In the genomic region with DNA sequence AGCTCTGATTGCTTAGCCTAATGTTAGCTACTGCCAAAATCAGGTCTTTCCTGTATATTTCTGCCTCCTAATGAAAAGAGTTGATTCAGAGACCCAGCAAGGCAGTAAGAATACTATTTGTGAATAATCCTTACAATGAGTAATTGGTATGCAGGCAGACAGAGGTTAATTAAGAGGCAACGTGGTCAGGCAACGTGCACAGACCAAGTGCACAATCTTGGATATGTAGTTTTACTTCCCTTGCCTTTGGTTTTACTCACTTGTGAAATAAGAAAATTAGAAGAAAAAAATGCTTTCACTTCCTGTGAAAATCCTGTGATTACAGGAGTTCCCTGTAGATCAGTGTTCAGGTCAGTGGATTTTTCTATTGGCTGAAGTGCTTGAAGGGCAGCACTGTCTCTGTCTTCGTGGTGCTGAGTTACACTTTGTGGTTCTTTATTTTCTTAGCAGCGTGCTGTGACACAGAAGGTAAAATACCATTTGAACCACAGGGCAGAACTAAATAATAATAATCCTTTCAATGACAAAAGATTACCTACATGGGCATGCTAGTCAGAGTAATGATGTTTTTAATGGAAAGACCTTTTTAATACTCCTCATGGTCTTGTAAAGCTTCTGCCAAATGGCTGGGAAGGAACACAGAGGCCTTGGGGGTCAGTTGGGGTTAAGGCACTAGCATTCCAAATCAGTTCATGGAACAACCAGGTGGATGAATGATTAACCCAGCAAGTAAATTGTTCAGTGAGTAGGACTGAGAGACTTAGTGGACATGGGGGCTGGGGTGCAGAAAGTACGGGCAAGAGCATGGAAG, we compare ENCODE assay signal across 9 cellular contexts.
DNase-seq lines count a peak whose midpoint lies in the region; ATAC-seq and TF ChIP-seq lines count a peak whose summit lies in the region.
"Had no signal": no experiment of that assay in that cellular context is flagged by ENCODE, and none has a peak within 500 bp of the region (broad histone marks: within the 10 kb centered on the region; RNA-seq: fewer than 3 reads in every experiment).

No MANE protein-coding gene starts in this region.

- 70 to 74% methylated on average over 4 to 5 of the region's 5 CpGs for WGBS in ectodermal cell, 2 experiments

- DNase-seq in progenitor cell of endocrine pancreas (ENCODE audit: low spot score, unreplicated experiment) (no peak), SK-N-DZ (ENCODE audit: low spot score) (no peak), RWPE1 (ENCODE audit: low spot score) (no peak), GF-D8 (lab: John Stamatoyannopoulos, UW) (no peak), SHP77 treated with DMSO at 0.1 percent for 48 hours (lab: John Stamatoyannopoulos, UW) (no peak)

- TF ChIP-seq CTCF in progenitor cell of endocrine pancreas (IDR thresholded peaks at IDR 0.05; ENCODE audit: unreplicated experiment) (no peak), RWPE1 (conservative IDR thresholded peaks at IDR 0.05; ENCODE audit: low read depth) (no peak)

- CTCF ChIA-PET in RWPE1 (lab: Yijun Ruan, JAX): no interaction called here

- peak overlapping the region; percentile 97 for H3K27ac Mint-ChIP-seq in progenitor cell of endocrine pancreas
- H3K27ac Mint-ChIP-seq: activated naive CD4-positive, alpha-beta T cell treated with anti-CD3 and anti-CD28 coated beads, Interleukin-2, amount 50 U/mL, for 24 hours had no signal

- H3K27ac ChIP-seq in ectodermal cell (ENCODE audit: insufficient read depth, low read depth, low read length, poor library complexity, severe bottlenecking) (peak overlapping the region; percentile 84), RWPE1 (no peak overlapping the region)

- ATAC-seq in GM19043 (IDR thresholded peaks at IDR 0.05; ENCODE audit: low read depth, unreplicated experiment): peak; percentile 73
- ATAC-seq in HG03521 (IDR thresholded peaks at IDR 0.05; ENCODE audit: unreplicated experiment): peak; percentile 56

- H3K36me3 ChIP-seq in ectodermal cell (ENCODE audit: control insufficient read depth, insufficient read depth, low read length): no peaks in the 10 kb centered on the region

- no peak overlapping the region for H3K4me3 ChIP-seq in ectodermal cell (ENCODE audit: insufficient read depth, low read depth, low read length)

- peak overlapping the region; percentile 71 for H3K4me3 Mint-ChIP-seq in progenitor cell of endocrine pancreas (ENCODE audit: low read depth)
- H3K4me3 Mint-ChIP-seq: activated naive CD4-positive, alpha-beta T cell treated with anti-CD3 and anti-CD28 coated beads, Interleukin-2, amount 50 U/mL, for 24 hours had no signal

- no peaks in the 10 kb centered on the region for H3K27me3 ChIP-seq in ectodermal cell (ENCODE audit: control insufficient read depth, insufficient read depth, low read length, poor library complexity, severe bottlenecking)

- H3K27me3 Mint-ChIP-seq in progenitor cell of endocrine pancreas: no peaks in the 10 kb centered on the region

- peaks cover 40% of the 10 kb centered on the region for H3K4me1 ChIP-seq in ectodermal cell (ENCODE audit: control insufficient read depth, insufficient read depth, low read length)

- POLR2A ChIA-PET in RWPE1 (lab: Yijun Ruan, JAX; ENCODE audit: low non-redundant PET): no interaction called here

- peaks cover 3% of the 10 kb centered on the region for H3K36me3 Mint-ChIP-seq in progenitor cell of endocrine pancreas (ENCODE audit: insufficient read depth)
- H3K36me3 Mint-ChIP-seq: activated naive CD4-positive, alpha-beta T cell treated with anti-CD3 and anti-CD28 coated beads, Interleukin-2, amount 50 U/mL, for 24 hours had no signal

- H3K9me3 ChIP-seq in ectodermal cell (ENCODE audit: control insufficient read depth, low read length): no peaks in the 10 kb centered on the region

- no peaks in the 10 kb centered on the region for H3K9me3 Mint-ChIP-seq in progenitor cell of endocrine pancreas (ENCODE audit: low read depth)

- peaks cover 55% of the 10 kb centered on the region for H3K4me1 Mint-ChIP-seq in progenitor cell of endocrine pancreas (ENCODE audit: low read depth)
